ENCODE assay signal across 17 cellular contexts in genomic region chr19:1913781-1914577, GRCh38.
"Had no signal": no experiment of that assay in that cellular context is flagged by ENCODE, and none has a peak within 500 bp of the region (broad histone marks: within the 10 kb centered on the region; RNA-seq: fewer than 3 reads in every experiment).

No MANE protein-coding gene starts in this region.

- H3K9me3 ChIP-seq: heart left ventricle, thoracic aorta, uterus had no signal

- H3K27ac ChIP-seq: brain microvascular endothelial cell, heart left ventricle, thoracic aorta, uterus had no signal

- H3K4me3 ChIP-seq: heart left ventricle, thoracic aorta, uterus had no signal

- H3K36me3 ChIP-seq: uterus had no signal

- H3K27me3 ChIP-seq: brain microvascular endothelial cell, heart left ventricle, uterus had no signal

- H3K4me1 ChIP-seq: uterus had no signal

- DNase-seq: activated CD4-positive, CD25-positive, alpha-beta regulatory T cell; activated effector memory CD4-positive, alpha-beta T cell treated with Interleukin-2 at 50 U/mL for 16 hours; activated T-cell treated with anti-CD3 and anti-CD28 coated beads, Interleukin-2, amount 50 U/mL, for 1 hour; amniotic stem cell; brain microvascular endothelial cell; dermis blood vessel endothelial cell; endodermal cell; foreskin melanocyte; heart left ventricle; islet precursor cell; left ventricle myocardium superior; stimulated activated CD4-positive, alpha-beta T cell treated with anti-CD3 and anti-CD28 coated beads, Interleukin-15, amount 100 ng/mL, for 24 hours; stimulated activated CD4-positive, alpha-beta T cell treated with anti-CD3 and anti-CD28 coated beads, Interleukin-4, amount 100 ng/mL, for 24 hours; stimulated activated naive CD8-positive, alpha-beta T cell treated with anti-CD3 and anti-CD28 coated beads, Interleukin-15, amount 100 ng/mL, for 72 hours; T-helper 2 cell; uterus had no signal
